Comparison of ENCODE assay signal across 8 cellular contexts in genomic region chr15:89416339-89417183, GRCh38.
A peak's percentile ranks its signal among the peaks of the same experiment; 100 is the strongest.
DNase-seq lines count a peak whose midpoint lies in the region; ATAC-seq and TF ChIP-seq lines count a peak whose summit lies in the region.

No MANE protein-coding gene starts in this region.

- H3K9me3 ChIP-seq in CD8-positive, alpha-beta memory T cell (ENCODE audit: low read length), result no peaks in the 10 kb centered on the region
- H3K9me3 ChIP-seq in esophagus muscularis mucosa, result no peaks in the 10 kb centered on the region
- H3K9me3 ChIP-seq in neural progenitor cell (ENCODE audit: low read depth), result no peaks in the 10 kb centered on the region
- no peaks in the 10 kb centered on the region for H3K9me3 ChIP-seq in tibial artery

- no peak for TF ChIP-seq POLR2A in esophagus muscularis mucosa (IDR thresholded peaks at IDR 0.05; ENCODE audit: low read depth)

- H2AFZ ChIP-seq in neural progenitor cell (replicated peaks), result no peak overlapping the region

- TF ChIP-seq CTCF in esophagus muscularis mucosa (IDR thresholded peaks at IDR 0.05) (peak; percentile 49 to 74 (median 52)), neural progenitor cell (IDR thresholded peaks at IDR 0.05) (peak; percentile 96), tibial artery (IDR thresholded peaks at IDR 0.05) (peak; percentile 30 to 57)

- peak; percentile 46 to 74 (median 55) for DNase-seq in CD8-positive, alpha-beta memory T cell
- DNase-seq in NOMO-1 treated with dmso at 0.1 percent for 144 hours (lab: John Stamatoyannopoulos, UW; ENCODE audit: unreplicated experiment), result peak; percentile 60
- peak; percentile 88 for DNase-seq in activated CD8-positive, alpha-beta memory T cell treated with anti-CD3 and anti-CD28 coated beads, Interleukin-2, amount 10 ng/mL, durations not matched to agents 7 days and 5 days
- no peak for DNase-seq in esophagus muscularis mucosa (ENCODE audit: extremely low spot score)
- peak; percentile 90 for DNase-seq in neural progenitor cell (ENCODE audit: low spot score)
- DNase-seq in tibial artery, result no peak

- POLR2A ChIA-PET in CD8-positive, alpha-beta memory T cell (lab: Charles Lee), result no interaction called here

- no peak overlapping the region for H3K4me2 ChIP-seq in neural progenitor cell

- 15% methylated on average over 22 of the region's 47 CpGs for WGBS in esophagus muscularis mucosa

- peaks cover 48% of the 10 kb centered on the region for H3K27me3 ChIP-seq in CD8-positive, alpha-beta memory T cell (ENCODE audit: insufficient read depth, low read length, poor library complexity, severe bottlenecking)
- H3K27me3 ChIP-seq in esophagus muscularis mucosa, result peaks cover 0 to 99% (median 26%) of the 10 kb centered on the region in 4 donors
- H3K27me3 ChIP-seq in neural progenitor cell, result peaks cover 100% of the 10 kb centered on the region
- H3K27me3 ChIP-seq in tibial artery, result peaks cover 0 to 100% of the 10 kb centered on the region in 2 donors

- H3K27ac ChIP-seq in CD8-positive, alpha-beta memory T cell (ENCODE audit: low read depth, low read length), result no peak overlapping the region
- H3K27ac ChIP-seq in esophagus muscularis mucosa (replicated peaks in 1 of 4) (no peak overlapping the region), neural progenitor cell (no peak overlapping the region), tibial artery (no peak overlapping the region)

- ATAC-seq in GM19372 (IDR thresholded peaks at IDR 0.05; ENCODE audit: low read depth, unreplicated experiment), result peak; percentile 81
- peak; percentile 81 for ATAC-seq in HG03460 (IDR thresholded peaks at IDR 0.05; ENCODE audit: unreplicated experiment)
- ATAC-seq in activated CD8-positive, alpha-beta memory T cell treated with anti-CD3 and anti-CD28 coated beads, Interleukin-2, amount 10 ng/mL, durations not matched to agents 7 days and 5 days, result peak; percentile 86

- CTCF ChIA-PET in CD8-positive, alpha-beta memory T cell (lab: Charles Lee), result interaction anchor here (3.4 kb wide), 1 partner anchor 58 kb away, joined by 29 read pairs; no protein-coding TSS in a partner anchor
- CTCF ChIA-PET in activated CD8-positive, alpha-beta memory T cell treated with anti-CD3 and anti-CD28 coated beads, Interleukin-2, amount 10 ng/mL, durations not matched to agents 7 days and 5 days (lab: Charles Lee), result interaction anchor here (0.6 to 7.7 kb wide), 13 partner anchors 8 to 1568 kb away, joined by 3 to 107 read pairs (median 5); no protein-coding TSS in a partner anchor

- H3K9ac ChIP-seq in neural progenitor cell, result no peak overlapping the region

- no peaks in the 10 kb centered on the region for H3K36me3 ChIP-seq in CD8-positive, alpha-beta memory T cell (ENCODE audit: insufficient read depth, low read length)
- H3K36me3 ChIP-seq in esophagus muscularis mucosa (no peaks in the 10 kb centered on the region), neural progenitor cell (no peaks in the 10 kb centered on the region), tibial artery (no peaks in the 10 kb centered on the region)

- H4K20me1 ChIP-seq in neural progenitor cell (ENCODE audit: low read depth), result peaks cover 74% of the 10 kb centered on the region

- H3K27ac Mint-ChIP-seq in CD8-positive, alpha-beta memory T cell, result peak overlapping the region in 1 of 8 donors; percentile 31
- H3K27ac Mint-ChIP-seq in activated CD8-positive, alpha-beta memory T cell treated with anti-CD3 and anti-CD28 coated beads, Interleukin-2, amount 10 ng/mL, durations not matched to agents 7 days and 5 days, result no peak overlapping the region
- H3K27ac Mint-ChIP-seq in neural progenitor cell, result no peak overlapping the region

- no peaks in the 10 kb centered on the region for H3K36me3 Mint-ChIP-seq in CD8-positive, alpha-beta memory T cell
- H3K36me3 Mint-ChIP-seq in activated CD8-positive, alpha-beta memory T cell treated with anti-CD3 and anti-CD28 coated beads, Interleukin-2, amount 10 ng/mL, durations not matched to agents 7 days and 5 days, result no peaks in the 10 kb centered on the region
- H3K36me3 Mint-ChIP-seq in neural progenitor cell, result no peaks in the 10 kb centered on the region

- peaks cover 69 to 84% of the 10 kb centered on the region in 2 donors for H3K27me3 Mint-ChIP-seq in CD8-positive, alpha-beta memory T cell
- peaks cover 90% of the 10 kb centered on the region for H3K27me3 Mint-ChIP-seq in activated CD8-positive, alpha-beta memory T cell treated with anti-CD3 and anti-CD28 coated beads, Interleukin-2, amount 10 ng/mL, durations not matched to agents 7 days and 5 days
- peaks cover 93% of the 10 kb centered on the region for H3K27me3 Mint-ChIP-seq in neural progenitor cell (ENCODE audit: insufficient read depth, low read depth)

- H3K79me2 ChIP-seq in neural progenitor cell (ENCODE audit: low read depth), result no peaks in the 10 kb centered on the region

- intact Hi-C loops in esophagus muscularis mucosa (cut with DNase I) (no loop called here), tibial artery (cut with DNase I; ENCODE audit: low total_unique reads) (no loop called here)

- H3K4me3 Mint-ChIP-seq in CD8-positive, alpha-beta memory T cell, result peak overlapping the region in 2 of 7 donors; percentile 31 to 39
- no peak overlapping the region for H3K4me3 Mint-ChIP-seq in activated CD8-positive, alpha-beta memory T cell treated with anti-CD3 and anti-CD28 coated beads, Interleukin-2, amount 10 ng/mL, durations not matched to agents 7 days and 5 days
- H3K4me3 Mint-ChIP-seq in neural progenitor cell, result no peak overlapping the region

- peaks cover 0 to 2% (median 0%) of the 10 kb centered on the region in 5 donors for H3K9me3 Mint-ChIP-seq in CD8-positive, alpha-beta memory T cell
- no peaks in the 10 kb centered on the region for H3K9me3 Mint-ChIP-seq in activated CD8-positive, alpha-beta memory T cell treated with anti-CD3 and anti-CD28 coated beads, Interleukin-2, amount 10 ng/mL, durations not matched to agents 7 days and 5 days (ENCODE audit: low read depth)
- H3K9me3 Mint-ChIP-seq in neural progenitor cell, result peaks cover 4% of the 10 kb centered on the region

- no peak for TF ChIP-seq EP300 in esophagus muscularis mucosa (IDR thresholded peaks at IDR 0.05)

- peaks cover 30% of the 10 kb centered on the region for H3F3A ChIP-seq in neural progenitor cell (ENCODE audit: low read depth)

- H3K4me3 ChIP-seq in CD8-positive, alpha-beta memory T cell (ENCODE audit: low read length), result no peak overlapping the region
- H3K4me3 ChIP-seq in esophagus muscularis mucosa (no peak overlapping the region), neural progenitor cell (no peak overlapping the region), tibial artery (no peak overlapping the region)

- H3K4me1 Mint-ChIP-seq in CD8-positive, alpha-beta memory T cell, result peaks cover 9 to 11% (median 11%) of the 10 kb centered on the region in 3 donors
- H3K4me1 Mint-ChIP-seq in activated CD8-positive, alpha-beta memory T cell treated with anti-CD3 and anti-CD28 coated beads, Interleukin-2, amount 10 ng/mL, durations not matched to agents 7 days and 5 days, result peaks cover 8% of the 10 kb centered on the region
- peaks cover 28% of the 10 kb centered on the region for H3K4me1 Mint-ChIP-seq in neural progenitor cell

- H3K4me1 ChIP-seq in CD8-positive, alpha-beta memory T cell (ENCODE audit: insufficient read depth, low read length), result peaks cover 9% of the 10 kb centered on the region
- H3K4me1 ChIP-seq in esophagus muscularis mucosa (peaks cover 2 to 16% (median 9%) of the 10 kb centered on the region in 4 donors), neural progenitor cell (peaks cover 29% of the 10 kb centered on the region), tibial artery (peaks cover 0 to 8% (median under 1%) of the 10 kb centered on the region in 4 donors)

Comparison
In these comparisons a context has a peak if more than half of its experiments do, and no peak if none do; other contexts are left out.
1. DNase-seq: peak in CD8-positive, alpha-beta memory T cell (5 of 5), NOMO-1 treated with dmso at 0.1 percent for 144 hours (single experiment), activated CD8-positive, alpha-beta memory T cell treated with anti-CD3 and anti-CD28 coated beads, Interleukin-2, amount 10 ng/mL, durations not matched to agents 7 days and 5 days (single experiment) and neural progenitor cell (single experiment); none in esophagus muscularis mucosa (single experiment) and tibial artery (0 of 2).
2. CTCF ChIP-seq: peak in every context shown above with its lines; median percentile 96 in neural progenitor cell; 52 in esophagus muscularis mucosa; 44 in tibial artery.
3. Peak in every context shown above with its lines, with median percentiles within 50 percentile points of each other: ATAC-seq.